ENCODE assay signal across 2 cellular contexts in the genomic region with DNA sequence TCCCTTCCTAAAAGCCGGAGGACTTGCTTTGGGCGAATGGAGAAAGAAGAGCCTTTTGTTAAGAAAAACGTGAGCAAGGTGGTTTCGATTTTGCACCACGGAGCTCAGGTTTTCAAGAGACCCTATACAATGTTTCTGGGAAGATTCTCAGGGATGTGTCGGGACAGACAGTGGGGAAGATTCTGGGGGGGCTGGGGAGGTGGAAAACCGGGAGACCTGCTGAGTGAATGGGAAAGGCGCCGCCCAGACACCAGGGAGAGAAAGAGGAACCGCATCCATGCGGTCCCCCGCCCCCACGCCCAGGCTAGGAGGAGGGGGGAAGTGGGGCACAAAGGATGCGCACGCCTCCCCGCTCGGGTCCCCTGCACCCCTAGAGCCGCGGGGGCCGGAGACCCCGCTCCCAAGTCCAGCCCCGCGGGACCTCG.
TF ChIP-seq lines count a peak whose summit lies in the region.

No MANE protein-coding gene starts in this region.

TF ChIP-seq in GM23338, 12 proteins besides CTCF, POLR2A, EP300 and RAD21 (continued from another document):
- TF ChIP-seq, protein P1, sequence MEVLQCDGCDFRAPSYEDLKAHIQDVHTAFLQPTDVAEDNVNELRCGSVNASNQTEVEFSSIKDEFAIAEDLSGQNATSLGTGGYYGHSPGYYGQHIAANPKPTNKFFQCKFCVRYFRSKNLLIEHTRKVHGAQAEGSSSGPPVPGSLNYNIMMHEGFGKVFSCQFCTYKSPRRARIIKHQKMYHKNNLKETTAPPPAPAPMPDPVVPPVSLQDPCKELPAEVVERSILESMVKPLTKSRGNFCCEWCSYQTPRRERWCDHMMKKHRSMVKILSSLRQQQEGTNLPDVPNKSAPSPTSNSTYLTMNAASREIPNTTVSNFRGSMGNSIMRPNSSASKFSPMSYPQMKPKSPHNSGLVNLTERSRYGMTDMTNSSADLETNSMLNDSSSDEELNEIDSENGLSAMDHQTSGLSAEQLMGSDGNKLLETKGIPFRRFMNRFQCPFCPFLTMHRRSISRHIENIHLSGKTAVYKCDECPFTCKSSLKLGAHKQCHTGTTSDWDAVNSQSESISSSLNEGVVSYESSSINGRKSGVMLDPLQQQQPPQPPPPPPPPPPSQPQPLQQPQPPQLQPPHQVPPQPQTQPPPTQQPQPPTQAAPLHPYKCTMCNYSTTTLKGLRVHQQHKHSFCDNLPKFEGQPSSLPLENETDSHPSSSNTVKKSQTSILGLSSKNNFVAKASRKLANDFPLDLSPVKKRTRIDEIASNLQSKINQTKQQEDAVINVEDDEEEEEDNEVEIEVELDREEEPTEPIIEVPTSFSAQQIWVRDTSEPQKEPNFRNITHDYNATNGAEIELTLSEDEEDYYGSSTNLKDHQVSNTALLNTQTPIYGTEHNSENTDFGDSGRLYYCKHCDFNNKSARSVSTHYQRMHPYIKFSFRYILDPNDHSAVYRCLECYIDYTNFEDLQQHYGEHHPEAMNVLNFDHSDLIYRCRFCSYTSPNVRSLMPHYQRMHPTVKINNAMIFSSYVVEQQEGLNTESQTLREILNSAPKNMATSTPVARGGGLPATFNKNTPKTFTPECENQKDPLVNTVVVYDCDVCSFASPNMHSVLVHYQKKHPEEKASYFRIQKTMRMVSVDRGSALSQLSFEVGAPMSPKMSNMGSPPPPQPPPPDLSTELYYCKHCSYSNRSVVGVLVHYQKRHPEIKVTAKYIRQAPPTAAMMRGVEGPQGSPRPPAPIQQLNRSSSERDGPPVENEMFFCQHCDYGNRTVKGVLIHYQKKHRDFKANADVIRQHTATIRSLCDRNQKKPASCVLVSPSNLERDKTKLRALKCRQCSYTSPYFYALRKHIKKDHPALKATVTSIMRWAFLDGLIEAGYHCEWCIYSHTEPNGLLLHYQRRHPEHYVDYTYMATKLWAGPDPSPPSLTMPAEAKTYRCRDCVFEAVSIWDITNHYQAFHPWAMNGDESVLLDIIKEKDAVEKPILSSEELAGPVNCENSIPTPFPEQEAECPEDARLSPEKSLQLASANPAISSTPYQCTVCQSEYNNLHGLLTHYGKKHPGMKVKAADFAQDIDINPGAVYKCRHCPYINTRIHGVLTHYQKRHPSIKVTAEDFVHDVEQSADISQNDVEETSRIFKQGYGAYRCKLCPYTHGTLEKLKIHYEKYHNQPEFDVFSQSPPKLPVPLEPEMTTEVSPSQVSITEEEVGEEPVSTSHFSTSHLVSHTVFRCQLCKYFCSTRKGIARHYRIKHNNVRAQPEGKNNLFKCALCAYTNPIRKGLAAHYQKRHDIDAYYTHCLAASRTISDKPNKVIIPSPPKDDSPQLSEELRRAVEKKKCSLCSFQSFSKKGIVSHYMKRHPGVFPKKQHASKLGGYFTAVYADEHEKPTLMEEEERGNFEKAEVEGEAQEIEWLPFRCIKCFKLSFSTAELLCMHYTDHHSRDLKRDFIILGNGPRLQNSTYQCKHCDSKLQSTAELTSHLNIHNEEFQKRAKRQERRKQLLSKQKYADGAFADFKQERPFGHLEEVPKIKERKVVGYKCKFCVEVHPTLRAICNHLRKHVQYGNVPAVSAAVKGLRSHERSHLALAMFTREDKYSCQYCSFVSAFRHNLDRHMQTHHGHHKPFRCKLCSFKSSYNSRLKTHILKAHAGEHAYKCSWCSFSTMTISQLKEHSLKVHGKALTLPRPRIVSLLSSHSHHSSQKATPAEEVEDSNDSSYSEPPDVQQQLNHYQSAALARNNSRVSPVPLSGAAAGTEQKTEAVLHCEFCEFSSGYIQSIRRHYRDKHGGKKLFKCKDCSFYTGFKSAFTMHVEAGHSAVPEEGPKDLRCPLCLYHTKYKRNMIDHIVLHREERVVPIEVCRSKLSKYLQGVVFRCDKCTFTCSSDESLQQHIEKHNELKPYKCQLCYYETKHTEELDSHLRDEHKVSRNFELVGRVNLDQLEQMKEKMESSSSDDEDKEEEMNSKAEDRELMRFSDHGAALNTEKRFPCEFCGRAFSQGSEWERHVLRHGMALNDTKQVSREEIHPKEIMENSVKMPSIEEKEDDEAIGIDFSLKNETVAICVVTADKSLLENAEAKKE (CRISPR knock-in tag; IDR thresholded peaks at IDR 0.05), result no peak

TF ChIP-seq in liver, 16 proteins besides CTCF, POLR2A, EP300 and RAD21 (continued from another document):
- TF ChIP-seq, protein P2, sequence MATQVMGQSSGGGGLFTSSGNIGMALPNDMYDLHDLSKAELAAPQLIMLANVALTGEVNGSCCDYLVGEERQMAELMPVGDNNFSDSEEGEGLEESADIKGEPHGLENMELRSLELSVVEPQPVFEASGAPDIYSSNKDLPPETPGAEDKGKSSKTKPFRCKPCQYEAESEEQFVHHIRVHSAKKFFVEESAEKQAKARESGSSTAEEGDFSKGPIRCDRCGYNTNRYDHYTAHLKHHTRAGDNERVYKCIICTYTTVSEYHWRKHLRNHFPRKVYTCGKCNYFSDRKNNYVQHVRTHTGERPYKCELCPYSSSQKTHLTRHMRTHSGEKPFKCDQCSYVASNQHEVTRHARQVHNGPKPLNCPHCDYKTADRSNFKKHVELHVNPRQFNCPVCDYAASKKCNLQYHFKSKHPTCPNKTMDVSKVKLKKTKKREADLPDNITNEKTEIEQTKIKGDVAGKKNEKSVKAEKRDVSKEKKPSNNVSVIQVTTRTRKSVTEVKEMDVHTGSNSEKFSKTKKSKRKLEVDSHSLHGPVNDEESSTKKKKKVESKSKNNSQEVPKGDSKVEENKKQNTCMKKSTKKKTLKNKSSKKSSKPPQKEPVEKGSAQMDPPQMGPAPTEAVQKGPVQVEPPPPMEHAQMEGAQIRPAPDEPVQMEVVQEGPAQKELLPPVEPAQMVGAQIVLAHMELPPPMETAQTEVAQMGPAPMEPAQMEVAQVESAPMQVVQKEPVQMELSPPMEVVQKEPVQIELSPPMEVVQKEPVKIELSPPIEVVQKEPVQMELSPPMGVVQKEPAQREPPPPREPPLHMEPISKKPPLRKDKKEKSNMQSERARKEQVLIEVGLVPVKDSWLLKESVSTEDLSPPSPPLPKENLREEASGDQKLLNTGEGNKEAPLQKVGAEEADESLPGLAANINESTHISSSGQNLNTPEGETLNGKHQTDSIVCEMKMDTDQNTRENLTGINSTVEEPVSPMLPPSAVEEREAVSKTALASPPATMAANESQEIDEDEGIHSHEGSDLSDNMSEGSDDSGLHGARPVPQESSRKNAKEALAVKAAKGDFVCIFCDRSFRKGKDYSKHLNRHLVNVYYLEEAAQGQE (IDR thresholded peaks at IDR 0.05), result no peak
- TF ChIP-seq HNF4G (IDR thresholded peaks at IDR 0.05), result no peak
- TF ChIP-seq SP1 (IDR thresholded peaks at IDR 0.05), result no peak
- no peak for TF ChIP-seq FOXA1 (IDR thresholded peaks at IDR 0.05)
- no peak for TF ChIP-seq HNF4A (conservative IDR thresholded peaks at IDR 0.05)
- TF ChIP-seq, protein P3, sequence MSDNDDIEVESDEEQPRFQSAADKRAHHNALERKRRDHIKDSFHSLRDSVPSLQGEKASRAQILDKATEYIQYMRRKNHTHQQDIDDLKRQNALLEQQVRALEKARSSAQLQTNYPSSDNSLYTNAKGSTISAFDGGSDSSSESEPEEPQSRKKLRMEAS (IDR thresholded peaks at IDR 0.05), result no peak
- TF ChIP-seq, protein P4, sequence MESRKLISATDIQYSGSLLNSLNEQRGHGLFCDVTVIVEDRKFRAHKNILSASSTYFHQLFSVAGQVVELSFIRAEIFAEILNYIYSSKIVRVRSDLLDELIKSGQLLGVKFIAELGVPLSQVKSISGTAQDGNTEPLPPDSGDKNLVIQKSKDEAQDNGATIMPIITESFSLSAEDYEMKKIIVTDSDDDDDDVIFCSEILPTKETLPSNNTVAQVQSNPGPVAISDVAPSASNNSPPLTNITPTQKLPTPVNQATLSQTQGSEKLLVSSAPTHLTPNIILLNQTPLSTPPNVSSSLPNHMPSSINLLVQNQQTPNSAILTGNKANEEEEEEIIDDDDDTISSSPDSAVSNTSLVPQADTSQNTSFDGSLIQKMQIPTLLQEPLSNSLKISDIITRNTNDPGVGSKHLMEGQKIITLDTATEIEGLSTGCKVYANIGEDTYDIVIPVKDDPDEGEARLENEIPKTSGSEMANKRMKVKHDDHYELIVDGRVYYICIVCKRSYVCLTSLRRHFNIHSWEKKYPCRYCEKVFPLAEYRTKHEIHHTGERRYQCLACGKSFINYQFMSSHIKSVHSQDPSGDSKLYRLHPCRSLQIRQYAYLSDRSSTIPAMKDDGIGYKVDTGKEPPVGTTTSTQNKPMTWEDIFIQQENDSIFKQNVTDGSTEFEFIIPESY (IDR thresholded peaks at IDR 0.05), result no peak
- no peak for TF ChIP-seq RXRA (IDR thresholded peaks at IDR 0.05)
